ENCODE assay signal across 20 cellular contexts in genomic region chr2:16406929-16407328, GRCh38.
DNase-seq lines count a peak whose midpoint lies in the region; ATAC-seq and TF ChIP-seq lines count a peak whose summit lies in the region.
"Had no signal": no experiment of that assay in that cellular context is flagged by ENCODE, and none has a peak within 500 bp of the region (broad histone marks: within the 10 kb centered on the region; RNA-seq: fewer than 3 reads in every experiment).

No MANE protein-coding gene starts in this region.

- no peak overlapping the region for H3K27ac Mint-ChIP-seq in endodermal cell
- H3K27ac Mint-ChIP-seq in nephron: peak overlapping the region; percentile 33 to 68 (median 40)
- no peak overlapping the region for H3K27ac Mint-ChIP-seq in effector memory CD8-positive, alpha-beta T cell
- no peak overlapping the region for H3K27ac Mint-ChIP-seq in stimulated activated memory B cell treated with anti-CD40 and anti-IgM and Interleukin-4, amounts not matched to agents 10 μg/mL and 1 μg/mL and 100 μg/mL, for 72 hours
- H3K27ac Mint-ChIP-seq in stimulated activated effector memory CD8-positive, alpha-beta T cell treated with anti-CD3 and anti-CD28 coated beads, Interleukin-12 subunit alpha, Interleukin-12 subunit beta, amount 100 ng/mL, for 72 hours: no peak overlapping the region
- H3K27ac Mint-ChIP-seq: B cell had no signal

- ATAC-seq in left cardiac atrium: no peak
- no peak for ATAC-seq in effector memory CD8-positive, alpha-beta T cell (replicated peaks)
- no peak for ATAC-seq in stimulated activated memory B cell treated with anti-CD40 and anti-IgM and Interleukin-4, amounts not matched to agents 10 μg/mL and 1 μg/mL and 100 μg/mL, for 72 hours
- ATAC-seq in stimulated activated effector memory CD8-positive, alpha-beta T cell treated with anti-CD3 and anti-CD28 coated beads, Interleukin-12 subunit alpha, Interleukin-12 subunit beta, amount 100 ng/mL, for 72 hours: no peak
- ATAC-seq: A549 had no signal

- H3K4me3 ChIP-seq in right atrium auricular region: no peak overlapping the region
- no peak overlapping the region for H3K4me3 ChIP-seq in endodermal cell (ENCODE audit: low read length)
- H3K4me3 ChIP-seq: A549 had no signal

- intact Hi-C loops in left cardiac atrium (cut with DNase I): no loop called here

- no peak overlapping the region for H3K4me3 Mint-ChIP-seq in endodermal cell
- H3K4me3 Mint-ChIP-seq in nephron: no peak overlapping the region
- no peak overlapping the region for H3K4me3 Mint-ChIP-seq in effector memory CD8-positive, alpha-beta T cell
- no peak overlapping the region for H3K4me3 Mint-ChIP-seq in stimulated activated memory B cell treated with anti-CD40 and anti-IgM and Interleukin-4, amounts not matched to agents 10 μg/mL and 1 μg/mL and 100 μg/mL, for 72 hours
- no peak overlapping the region for H3K4me3 Mint-ChIP-seq in stimulated activated effector memory CD8-positive, alpha-beta T cell treated with anti-CD3 and anti-CD28 coated beads, Interleukin-12 subunit alpha, Interleukin-12 subunit beta, amount 100 ng/mL, for 72 hours
- H3K4me3 Mint-ChIP-seq: B cell had no signal

- no peaks in the 10 kb centered on the region for H3K9me3 ChIP-seq in right atrium auricular region
- H3K9me3 ChIP-seq in endodermal cell (ENCODE audit: control insufficient read depth, low read length): no peaks in the 10 kb centered on the region
- H3K9me3 ChIP-seq: A549 had no signal

- H3K4me1 ChIP-seq in right atrium auricular region (peaks cover 0 to 26% of the 10 kb centered on the region in 2 donors), endodermal cell (ENCODE audit: control insufficient read depth, insufficient read depth, low read length) (peaks cover 2% of the 10 kb centered on the region)
- H3K4me1 ChIP-seq: A549 had no signal

- H3K27ac ChIP-seq in right atrium auricular region (peak overlapping the region; percentile 56 to 62), endodermal cell (ENCODE audit: low read depth, low read length) (peak overlapping the region; percentile 62)
- H3K27ac ChIP-seq: A549, RWPE1 had no signal

- H3K27me3 ChIP-seq in right atrium auricular region: no peaks in the 10 kb centered on the region
- H3K27me3 ChIP-seq in endodermal cell (ENCODE audit: control insufficient read depth, insufficient read depth, low read length, poor library complexity, severe bottlenecking): no peaks in the 10 kb centered on the region

- no peaks in the 10 kb centered on the region for H3K27me3 Mint-ChIP-seq in endodermal cell (ENCODE audit: insufficient read depth)
- peaks cover 13% of the 10 kb centered on the region for H3K27me3 Mint-ChIP-seq in nephron (ENCODE audit: low read depth)
- H3K27me3 Mint-ChIP-seq in effector memory CD8-positive, alpha-beta T cell: no peaks in the 10 kb centered on the region
- no peaks in the 10 kb centered on the region for H3K27me3 Mint-ChIP-seq in stimulated activated memory B cell treated with anti-CD40 and anti-IgM and Interleukin-4, amounts not matched to agents 10 μg/mL and 1 μg/mL and 100 μg/mL, for 72 hours
- H3K27me3 Mint-ChIP-seq: B cell had no signal

- peaks cover 27% of the 10 kb centered on the region for H3K4me1 Mint-ChIP-seq in endodermal cell
- peaks cover 29% of the 10 kb centered on the region for H3K4me1 Mint-ChIP-seq in nephron
- no peaks in the 10 kb centered on the region for H3K4me1 Mint-ChIP-seq in effector memory CD8-positive, alpha-beta T cell (ENCODE audit: low read depth in 2 of 2)
- H3K4me1 Mint-ChIP-seq in stimulated activated memory B cell treated with anti-CD40 and anti-IgM and Interleukin-4, amounts not matched to agents 10 μg/mL and 1 μg/mL and 100 μg/mL, for 72 hours: no peaks in the 10 kb centered on the region
- no peaks in the 10 kb centered on the region for H3K4me1 Mint-ChIP-seq in stimulated activated effector memory CD8-positive, alpha-beta T cell treated with anti-CD3 and anti-CD28 coated beads, Interleukin-12 subunit alpha, Interleukin-12 subunit beta, amount 100 ng/mL, for 72 hours
- H3K4me1 Mint-ChIP-seq: B cell had no signal

- H3K36me3 ChIP-seq in right atrium auricular region (no peaks in the 10 kb centered on the region), endodermal cell (ENCODE audit: control insufficient read depth, insufficient read depth, low read length) (no peaks in the 10 kb centered on the region)

- no peaks in the 10 kb centered on the region for H3K36me3 Mint-ChIP-seq in endodermal cell (ENCODE audit: low read depth)
- no peaks in the 10 kb centered on the region for H3K36me3 Mint-ChIP-seq in nephron (ENCODE audit: low read depth)
- no peaks in the 10 kb centered on the region for H3K36me3 Mint-ChIP-seq in effector memory CD8-positive, alpha-beta T cell (ENCODE audit: insufficient read depth)
- no peaks in the 10 kb centered on the region for H3K36me3 Mint-ChIP-seq in stimulated activated memory B cell treated with anti-CD40 and anti-IgM and Interleukin-4, amounts not matched to agents 10 μg/mL and 1 μg/mL and 100 μg/mL, for 72 hours
- no peaks in the 10 kb centered on the region for H3K36me3 Mint-ChIP-seq in stimulated activated effector memory CD8-positive, alpha-beta T cell treated with anti-CD3 and anti-CD28 coated beads, Interleukin-12 subunit alpha, Interleukin-12 subunit beta, amount 100 ng/mL, for 72 hours

- no peaks in the 10 kb centered on the region for H3K9me3 Mint-ChIP-seq in endodermal cell
- H3K9me3 Mint-ChIP-seq in nephron: no peaks in the 10 kb centered on the region
- peaks cover 0 to 2% of the 10 kb centered on the region in 2 donors for H3K9me3 Mint-ChIP-seq in effector memory CD8-positive, alpha-beta T cell
- peaks cover 8% of the 10 kb centered on the region for H3K9me3 Mint-ChIP-seq in stimulated activated memory B cell treated with anti-CD40 and anti-IgM and Interleukin-4, amounts not matched to agents 10 μg/mL and 1 μg/mL and 100 μg/mL, for 72 hours
- peaks cover 5% of the 10 kb centered on the region for H3K9me3 Mint-ChIP-seq in stimulated activated effector memory CD8-positive, alpha-beta T cell treated with anti-CD3 and anti-CD28 coated beads, Interleukin-12 subunit alpha, Interleukin-12 subunit beta, amount 100 ng/mL, for 72 hours

- DNase-seq in right atrium auricular region (ENCODE audit: low spot score) (no peak), left cardiac atrium (no peak), endodermal cell (no peak), nucleus accumbens (lab: John Stamatoyannopoulos, UW) (no peak)
- no peak for DNase-seq in effector memory CD8-positive, alpha-beta T cell
- no peak for DNase-seq in stimulated activated effector memory CD8-positive, alpha-beta T cell treated with anti-CD3 and anti-CD28 coated beads, Interleukin-12 subunit alpha, Interleukin-12 subunit beta, amount 100 ng/mL, for 72 hours (ENCODE audit: low spot score in 2 of 2)
- DNase-seq: DMS53, GDM1, KG1, NCI-H1092 treated with DMSO at 0.1 percent for 48 hours, NCI-H146, NCI-H2029 treated with DMSO at 0.1 percent for 48 hours, NCI-H226, NCI-H510A treated with DMSO at 0.1 percent for 48 hours, NCI-H748 treated with DMSO at 0.1 percent for 48 hours had no signal

- no peak overlapping the region for H3K9ac ChIP-seq in endodermal cell (ENCODE audit: extremely low read depth, low read length, poor library complexity, severe bottlenecking)

- TF ChIP-seq CTCF in right atrium auricular region (IDR thresholded peaks at IDR 0.05) (no peak), endodermal cell (conservative IDR thresholded peaks at IDR 0.05) (no peak), nephron (IDR thresholded peaks at IDR 0.05; ENCODE audit: unreplicated experiment in 3 of 3) (no peak)

- WGBS in endodermal cell (ENCODE audit: insufficient coverage in 1 of 2, insufficient read length in 1 of 2), 2 experiments: 93% methylated on average over 1 of the region's 1 CpG; no CpG with 5 or more reads in 1 of the 2 experiments

Comparison
In these comparisons a context has a peak if more than half of its experiments do, and no peak if none do; other contexts are left out.
1. H3K27ac Mint-ChIP-seq: peak in nephron (3 of 3); none in endodermal cell (single experiment), effector memory CD8-positive, alpha-beta T cell (0 of 2), stimulated activated memory B cell treated with anti-CD40 and anti-IgM and Interleukin-4, amounts not matched to agents 10 μg/mL and 1 μg/mL and 100 μg/mL, for 72 hours (single experiment) and stimulated activated effector memory CD8-positive, alpha-beta T cell treated with anti-CD3 and anti-CD28 coated beads, Interleukin-12 subunit alpha, Interleukin-12 subunit beta, amount 100 ng/mL, for 72 hours (single experiment).